Comparison of ENCODE assay signal across 17 cellular contexts in the genomic region with DNA sequence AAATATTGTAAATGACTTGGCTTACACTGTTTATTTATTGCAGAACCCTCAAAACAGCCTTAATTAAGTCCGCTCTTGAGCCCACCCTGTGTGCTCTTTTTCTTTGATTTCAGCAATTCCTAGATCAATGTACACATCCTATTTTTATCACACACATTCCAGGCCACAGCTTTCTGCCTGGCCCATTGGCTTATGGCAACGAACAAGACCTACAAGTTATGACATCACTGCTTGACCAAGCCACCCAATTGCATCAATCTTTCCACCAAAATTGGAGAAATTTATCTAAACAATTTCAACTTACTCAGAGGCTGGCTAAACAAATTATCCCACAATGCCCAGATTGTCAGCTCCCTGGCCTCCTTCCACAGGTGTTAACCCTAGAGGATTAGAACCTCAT.
"Had no signal": no experiment of that assay in that cellular context is flagged by ENCODE, and none has a peak within 500 bp of the region (broad histone marks: within the 10 kb centered on the region; RNA-seq: fewer than 3 reads in every experiment).

No MANE protein-coding gene starts in this region.

- H3K4me3 ChIP-seq: adrenal gland, cardiac muscle cell, gastroesophageal sphincter, heart right ventricle, thyroid gland had no signal

- H3K27me3 Mint-ChIP-seq: activated naive CD4-positive, alpha-beta T cell treated with anti-CD3 and anti-CD28 coated beads, Interleukin-2, amount 50 U/mL, for 24 hours; naive thymus-derived CD8-positive, alpha-beta T cell; stimulated activated naive B cell treated with anti-CD40 and anti-IgM and Interleukin-4, amounts not matched to agents 10 μg/mL and 1 μg/mL and 100 μg/mL, for 72 hours; T-cell had no signal

- DNase-seq: activated CD4-positive, CD25-positive, alpha-beta regulatory T cell treated with anti-CD3 and anti-CD28 coated beads, Interleukin-2, amount 50 U/mL, for 72 hours; activated T-cell treated with anti-CD3 and anti-CD28 coated beads for 4 hours; adrenal gland; heart right ventricle; naive thymus-derived CD8-positive, alpha-beta T cell; posterior cingulate gyrus; stimulated activated CD4-positive, alpha-beta T cell treated with anti-CD3 and anti-CD28 coated beads, Interleukin-2, amount 100 ng/mL, for 48 hours; stimulated activated naive B cell treated with anti-CD40 and anti-IgM and Interleukin-4, amounts not matched to agents 10 μg/mL and 1 μg/mL and 100 μg/mL, for 72 hours; T-cell; T-helper 9 cell; thyroid gland had no signal

- H3K4me1 ChIP-seq: adrenal gland, gastroesophageal sphincter, heart right ventricle, thyroid gland had no signal

- H3K27ac ChIP-seq: adrenal gland, gastroesophageal sphincter, heart right ventricle, neutrophil, thyroid gland had no signal

- H3K4me3 Mint-ChIP-seq: activated naive CD4-positive, alpha-beta T cell treated with anti-CD3 and anti-CD28 coated beads, Interleukin-2, amount 50 U/mL, for 24 hours; naive thymus-derived CD8-positive, alpha-beta T cell; stimulated activated naive B cell treated with anti-CD40 and anti-IgM and Interleukin-4, amounts not matched to agents 10 μg/mL and 1 μg/mL and 100 μg/mL, for 72 hours; T-cell had no signal

- H3K4me1 Mint-ChIP-seq: activated naive CD4-positive, alpha-beta T cell treated with anti-CD3 and anti-CD28 coated beads, Interleukin-2, amount 50 U/mL, for 24 hours; stimulated activated naive B cell treated with anti-CD40 and anti-IgM and Interleukin-4, amounts not matched to agents 10 μg/mL and 1 μg/mL and 100 μg/mL, for 72 hours; T-cell had no signal

- H3K9me3 ChIP-seq: adrenal gland, neutrophil, thyroid gland had no signal

- H3K27ac Mint-ChIP-seq: activated naive CD4-positive, alpha-beta T cell treated with anti-CD3 and anti-CD28 coated beads, Interleukin-2, amount 50 U/mL, for 24 hours; naive thymus-derived CD8-positive, alpha-beta T cell; stimulated activated naive B cell treated with anti-CD40 and anti-IgM and Interleukin-4, amounts not matched to agents 10 μg/mL and 1 μg/mL and 100 μg/mL, for 72 hours; T-cell had no signal

- ATAC-seq: esophagus mucosa; gastroesophageal sphincter; heart right ventricle; left lobe of liver; naive thymus-derived CD8-positive, alpha-beta T cell; stimulated activated naive B cell treated with anti-CD40 and anti-IgM and Interleukin-4, amounts not matched to agents 10 μg/mL and 1 μg/mL and 100 μg/mL, for 72 hours; T-cell had no signal

- H3K36me3 ChIP-seq: adrenal gland, cardiac muscle cell, neutrophil, thyroid gland had no signal

- H3K9me3 Mint-ChIP-seq: activated naive CD4-positive, alpha-beta T cell treated with anti-CD3 and anti-CD28 coated beads, Interleukin-2, amount 50 U/mL, for 24 hours; T-cell had no signal
